2 cellular contexts compared by ENCODE assay signal in genomic region chr9:112793213-112793810, GRCh38.
TF ChIP-seq lines count a peak whose summit lies in the region.

No MANE protein-coding gene starts in this region.

TF ChIP-seq in GM23338, 12 proteins besides CTCF, POLR2A, EP300 and RAD21:
- TF ChIP-seq REST (IDR thresholded peaks at IDR 0.05; ENCODE audit: unreplicated experiment) (no peak), ETS1 (IDR thresholded peaks at IDR 0.05) (no peak), JUNB (IDR thresholded peaks at IDR 0.05; ENCODE audit: unreplicated experiment) (no peak)
TF ChIP-seq in GM23338: peak in this region for 0.

TF ChIP-seq in GM12878, 131 proteins besides CTCF, POLR2A, EP300 and RAD21 (continued from another document):
- TF ChIP-seq SUPT20H (IDR thresholded peaks at IDR 0.05; ENCODE audit: borderline replicate concordance, control insufficient read depth, low read depth, low read length): no peak
- no peak for TF ChIP-seq SIN3A (IDR thresholded peaks at IDR 0.05; ENCODE audit: low read depth, low read length)
- no peak for TF ChIP-seq CHD2 (IDR thresholded peaks at IDR 0.05; ENCODE audit: borderline replicate concordance, low read depth, low read length)
- TF ChIP-seq MTA2 (IDR thresholded peaks at IDR 0.05; ENCODE audit: low read depth): no peak
- TF ChIP-seq PML (IDR thresholded peaks at IDR 0.05; ENCODE audit: low read length): no peak
- TF ChIP-seq CEBPB (IDR thresholded peaks at IDR 0.05; ENCODE audit: borderline replicate concordance in 1 of 2, low read depth in 2 of 2, low read length in 2 of 2): no peak
- TF ChIP-seq HDAC6 (IDR thresholded peaks at IDR 0.05; ENCODE audit: unreplicated experiment): no peak
- 0 out of 2 replicates have a peak, but pooled peaks have one; percentile 10 for TF ChIP-seq RUNX3 (IDR thresholded peaks at IDR 0.05; ENCODE audit: low read length)
- TF ChIP-seq CUX1 (IDR thresholded peaks at IDR 0.05; ENCODE audit: insufficient replicate concordance, low read depth, low read length): no peak
- no peak for TF ChIP-seq BHLHE40 (IDR thresholded peaks at IDR 0.05; ENCODE audit: borderline replicate concordance in 1 of 2, low read depth in 2 of 2, low read length in 1 of 2)
- no peak for TF ChIP-seq ZNF592 (IDR thresholded peaks at IDR 0.05)
- TF ChIP-seq NFXL1 (IDR thresholded peaks at IDR 0.05; ENCODE audit: borderline replicate concordance): no peak
- TF ChIP-seq ZNF687 (IDR thresholded peaks at IDR 0.05): no peak
- no peak for TF ChIP-seq CHD1 (IDR thresholded peaks at IDR 0.05; ENCODE audit: low read depth, low read length)
- TF ChIP-seq RELA (IDR thresholded peaks at IDR 0.05; ENCODE audit: borderline replicate concordance, partially characterized antibody): peak; percentile 30
- no peak for TF ChIP-seq REST (IDR thresholded peaks at IDR 0.05; ENCODE audit: low read depth, low read length)
- TF ChIP-seq ZNF217 (IDR thresholded peaks at IDR 0.05): no peak
- TF ChIP-seq SMC3 (IDR thresholded peaks at IDR 0.05; ENCODE audit: borderline replicate concordance, low read length): peak; percentile 87
- TF ChIP-seq YY1 (IDR thresholded peaks at IDR 0.05; ENCODE audit: low read depth, low read length): peak; percentile 72
- no peak for TF ChIP-seq CEBPZ (IDR thresholded peaks at IDR 0.05; ENCODE audit: low read depth, low read length)
- TF ChIP-seq PKNOX1 (IDR thresholded peaks at IDR 0.05): no peak
- TF ChIP-seq RBBP5 (conservative IDR thresholded peaks at IDR 0.05): no peak
